1 cellular context compared by ENCODE assay signal in genomic region chr4:129095811-129096454, GRCh38.
A peak's percentile ranks its signal among the peaks of the same experiment; 100 is the strongest.
TF ChIP-seq lines count a peak whose summit lies in the region.

Gene C4orf33, plus strand, starts transcription at chr4:129096152. Its CDS starts 6,459 bp downstream, at chr4:129102611.

TF ChIP-seq in SK-N-SH, 30 proteins besides CTCF, POLR2A, EP300 and RAD21 (continued from another document):
- TF ChIP-seq MAX (IDR thresholded peaks at IDR 0.05; ENCODE audit: low read depth) (no peak), MXI1 (IDR thresholded peaks at IDR 0.05; ENCODE audit: low read depth, low read length) (peak; percentile 39; the same call in 1 of the 2 replicates), SIN3A (IDR thresholded peaks at IDR 0.05; ENCODE audit: borderline replicate concordance, low read depth, low read length) (no peak; the same call in 1 of the 2 replicates), PBX3 (IDR thresholded peaks at IDR 0.05) (no peak), TAF1 (IDR thresholded peaks at IDR 0.05; ENCODE audit: borderline replicate concordance, low read depth, low read length) (no peak), GATA2 (CRISPR knock-in tag; IDR thresholded peaks at IDR 0.05) (no peak), JUND (IDR thresholded peaks at IDR 0.05) (no peak), POLR2AphosphoS5 (IDR thresholded peaks at IDR 0.05; ENCODE audit: low read depth, low read length) (peak; percentile 87), IRF3 (IDR thresholded peaks at IDR 0.05; ENCODE audit: low read depth, low read length) (no peak)
